ENCODE assay signal across 20 cellular contexts in genomic region chr6:5937516-5937915, GRCh38.
DNase-seq lines count a peak whose midpoint lies in the region; ATAC-seq, FAIRE-seq and TF ChIP-seq lines count a peak whose summit lies in the region.
"Had no signal": no experiment of that assay in that cellular context is flagged by ENCODE, and none has a peak within 500 bp of the region (broad histone marks: within the 10 kb centered on the region; RNA-seq: fewer than 3 reads in every experiment).

No MANE protein-coding gene starts in this region.

- DNase-seq in SK-N-SH (no peak), NCI-H446 treated with DMSO at 0.1 percent for 48 hours (lab: John Stamatoyannopoulos, UW) (peak; percentile 30), myocyte (ENCODE audit: low read depth) (peak; percentile 94), urothelium cell line (ENCODE audit: low spot score) (peak; percentile 10), NCI-H1417 (lab: John Stamatoyannopoulos, UW) (no peak)
- DNase-seq: CD4-positive, alpha-beta memory T cell; DMS53; EL; MV-4-11; NCI-H146; NCI-H524; PC-9; SW 1271 had no signal

- no peaks in the 10 kb centered on the region for H4K20me1 ChIP-seq in SK-N-SH (ENCODE audit: insufficient read depth)
- H4K20me1 ChIP-seq: BLaER1 had no signal

- FAIRE-seq in urothelium cell line (lab: Jason Lieb, UNC) = no peak
- FAIRE-seq: GM12891, K562 had no signal

- POLR2A ChIA-PET in SK-N-SH (lab: Yijun Ruan, JAX) = no interaction called here

- no peak overlapping the region for H2AFZ ChIP-seq in SK-N-SH (ENCODE audit: low read depth)
- H2AFZ ChIP-seq: PC-9 had no signal

- 60% methylated on average over 10 of the region's 10 CpGs for WGBS in SK-N-SH (ENCODE audit: low lambda C conversion rate)

- H3K36me3 ChIP-seq in SK-N-SH (replicated peaks in 1 of 2; ENCODE audit: control insufficient read depth in 1 of 2, insufficient read depth in 2 of 2, low read length in 1 of 2) = no peaks in the 10 kb centered on the region
- H3K36me3 ChIP-seq: BLaER1 had no signal

- H3K9me3 ChIP-seq in SK-N-SH = no peaks in the 10 kb centered on the region
- H3K9me3 ChIP-seq: BLaER1 had no signal

- no peak overlapping the region for H3K9ac ChIP-seq in SK-N-SH
- H3K9ac ChIP-seq: BLaER1 had no signal

- peaks cover 20% of the 10 kb centered on the region in 2 experiments; a peak in 3 of 4 replicates for H3K4me1 ChIP-seq in SK-N-SH (ENCODE audit: control insufficient read depth in 1 of 2, insufficient read depth in 2 of 2, low read depth in 1 of 2, low read length in 1 of 2)
- H3K4me1 ChIP-seq: BLaER1 had no signal

- no peaks in the 10 kb centered on the region for H3K27me3 ChIP-seq in SK-N-SH (ENCODE audit: insufficient read depth)
- H3K27me3 ChIP-seq: BLaER1 had no signal

- H3K9me2 ChIP-seq in SK-N-SH = no peaks in the 10 kb centered on the region

- no peak for TF ChIP-seq CTCF in SK-N-SH (IDR thresholded peaks at IDR 0.05)

- no peak overlapping the region for H3K4me3 ChIP-seq in SK-N-SH (ENCODE audit: low read depth in 2 of 2, low read length in 1 of 2)
- H3K4me3 ChIP-seq: BLaER1, K562, PC-9 had no signal

- no peak for TF ChIP-seq RAD21 in SK-N-SH (IDR thresholded peaks at IDR 0.05; ENCODE audit: low read length)

- no peak for TF ChIP-seq EP300 in SK-N-SH (IDR thresholded peaks at IDR 0.05; ENCODE audit: borderline replicate concordance in 1 of 2, low read depth in 1 of 2, low read length in 1 of 2)

- ATAC-seq in SK-N-SH treated with all-trans-retinoic acid at 6 μM for 48 hours (peak; percentile 3; the same call in 1 of the 3 replicates), HG03095 (IDR thresholded peaks at IDR 0.05; ENCODE audit: unreplicated experiment) (no peak), GM21423 (IDR thresholded peaks at IDR 0.05; ENCODE audit: unreplicated experiment) (no peak)

- no peak overlapping the region; a peak in 2 of 4 replicates for H3K27ac ChIP-seq in SK-N-SH (ENCODE audit: low read depth in 2 of 2, low read length in 1 of 2)
- H3K27ac ChIP-seq: BLaER1, PC-9, RWPE1 had no signal

- CTCF ChIA-PET in SK-N-SH (lab: Yijun Ruan, JAX) = interaction anchor here (0.6 to 1.6 kb wide), 4 partner anchors 13 to 466 kb away, joined by 3 to 5 read pairs (median 3); no protein-coding TSS in a partner anchor

- no peaks in the 10 kb centered on the region for H3K79me2 ChIP-seq in SK-N-SH (ENCODE audit: insufficient read depth)

- H3F3A ChIP-seq in SK-N-SH (replicated peaks; ENCODE audit: insufficient read depth) = peaks cover 23% of the 10 kb centered on the region

- no peak overlapping the region for H3K4me2 ChIP-seq in SK-N-SH
- H3K4me2 ChIP-seq: BLaER1, PC-9 had no signal

TF ChIP-seq in SK-N-SH treated with all-trans-retinoic acid at 6 μM for 48 hours, 23 proteins besides CTCF, POLR2A, EP300 and RAD21 (continues in another document):
- TF ChIP-seq PATZ1 (CRISPR knock-in tag; IDR thresholded peaks at IDR 0.05; ENCODE audit: borderline replicate concordance) (no peak), ZNF70 (CRISPR knock-in tag; IDR thresholded peaks at IDR 0.05) (no peak), BACH2 (CRISPR knock-in tag; IDR thresholded peaks at IDR 0.05; ENCODE audit: borderline replicate concordance) (no peak), GLIS3 (CRISPR knock-in tag; IDR thresholded peaks at IDR 0.05) (no peak), ZFP30 (CRISPR knock-in tag; IDR thresholded peaks at IDR 0.05) (no peak), ARNTL (CRISPR knock-in tag; IDR thresholded peaks at IDR 0.05; ENCODE audit: borderline replicate concordance, low read depth) (no peak)
- TF ChIP-seq, protein P1, sequence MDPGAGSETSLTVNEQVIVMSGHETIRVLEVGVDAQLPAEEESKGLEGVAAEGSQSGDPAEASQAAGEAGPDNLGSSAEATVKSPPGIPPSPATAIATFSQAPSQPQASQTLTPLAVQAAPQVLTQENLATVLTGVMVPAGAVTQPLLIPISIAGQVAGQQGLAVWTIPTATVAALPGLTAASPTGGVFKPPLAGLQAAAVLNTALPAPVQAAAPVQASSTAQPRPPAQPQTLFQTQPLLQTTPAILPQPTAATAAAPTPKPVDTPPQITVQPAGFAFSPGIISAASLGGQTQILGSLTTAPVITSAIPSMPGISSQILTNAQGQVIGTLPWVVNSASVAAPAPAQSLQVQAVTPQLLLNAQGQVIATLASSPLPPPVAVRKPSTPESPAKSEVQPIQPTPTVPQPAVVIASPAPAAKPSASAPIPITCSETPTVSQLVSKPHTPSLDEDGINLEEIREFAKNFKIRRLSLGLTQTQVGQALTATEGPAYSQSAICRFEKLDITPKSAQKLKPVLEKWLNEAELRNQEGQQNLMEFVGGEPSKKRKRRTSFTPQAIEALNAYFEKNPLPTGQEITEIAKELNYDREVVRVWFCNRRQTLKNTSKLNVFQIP (CRISPR knock-in tag; IDR thresholded peaks at IDR 0.05; ENCODE audit: borderline replicate concordance, low read depth) = no peak

TF ChIP-seq in SK-N-SH, 30 proteins besides CTCF, POLR2A, EP300 and RAD21:
- TF ChIP-seq MEF2A (IDR thresholded peaks at IDR 0.05; ENCODE audit: borderline replicate concordance, low read depth) = no peak
- TF ChIP-seq, protein P2, sequence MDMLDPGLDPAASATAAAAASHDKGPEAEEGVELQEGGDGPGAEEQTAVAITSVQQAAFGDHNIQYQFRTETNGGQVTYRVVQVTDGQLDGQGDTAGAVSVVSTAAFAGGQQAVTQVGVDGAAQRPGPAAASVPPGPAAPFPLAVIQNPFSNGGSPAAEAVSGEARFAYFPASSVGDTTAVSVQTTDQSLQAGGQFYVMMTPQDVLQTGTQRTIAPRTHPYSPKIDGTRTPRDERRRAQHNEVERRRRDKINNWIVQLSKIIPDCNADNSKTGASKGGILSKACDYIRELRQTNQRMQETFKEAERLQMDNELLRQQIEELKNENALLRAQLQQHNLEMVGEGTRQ (IDR thresholded peaks at IDR 0.05; ENCODE audit: borderline replicate concordance, low read depth, low read length) = no peak

Comparison
In these comparisons a context has a peak if more than half of its experiments do, and no peak if none do; other contexts are left out.
1. DNase-seq: peak in NCI-H446 treated with DMSO at 0.1 percent for 48 hours (single experiment), myocyte (single experiment) and urothelium cell line (single experiment); none in SK-N-SH (single experiment) and NCI-H1417 (0 of 3).